ENCODE assay signal across 28 cellular contexts in the genomic region with DNA sequence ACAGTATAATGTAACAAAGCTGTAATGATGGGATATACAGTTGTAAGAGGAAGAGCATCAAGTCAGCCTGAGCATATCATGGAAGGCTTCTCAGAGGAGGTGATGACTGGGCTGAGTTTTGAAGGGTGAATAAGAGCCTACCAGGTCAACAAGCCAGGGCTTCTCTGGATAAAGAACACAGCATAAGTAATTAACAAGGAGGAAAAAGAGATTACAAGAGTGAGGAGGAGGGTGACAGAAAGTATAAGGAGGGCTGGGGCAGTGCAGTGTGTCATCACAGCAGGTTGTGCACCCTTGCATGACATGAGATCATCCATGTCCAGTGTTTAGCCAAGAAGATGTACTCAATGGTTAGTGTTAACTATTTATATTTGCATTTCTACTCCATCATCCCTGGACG. TPM values are rescaled to one million over a fixed set of nuclear protein-coding genes. Genes with fewer than 3 reads are reported as not detected.
"Had no signal": no experiment of that assay in that cellular context is flagged by ENCODE, and none has a peak within 500 bp of the region (broad histone marks: within the 10 kb centered on the region; RNA-seq: fewer than 3 reads in every experiment).

No MANE protein-coding gene starts in this region.

- FAIRE-seq: bronchial epithelial cell, colon, TTC549 had no signal

- H3K27me3 ChIP-seq: esophagus muscularis mucosa, right atrium auricular region, tibial nerve had no signal

- H3K9me3 ChIP-seq: esophagus muscularis mucosa, left ventricle myocardium inferior, psoas muscle, right atrium auricular region, tibial nerve had no signal

- H3K4me1 ChIP-seq: psoas muscle had no signal

- DNase-seq: activated CD4-positive, alpha-beta T cell treated with anti-CD3 and anti-CD28 coated beads for 48 hours; activated CD4-positive, alpha-beta T cell treated with anti-CD3 and anti-CD28 coated beads, Interleukin-2, amount 50 U/mL, for 48 hours; activated CD8-positive, alpha-beta memory T cell treated with anti-CD3 and anti-CD28 coated beads for 24 hours; activated effector memory CD4-positive, alpha-beta T cell treated with Interleukin-2 at 50 U/mL for 16 hours; activated naive CD4-positive, alpha-beta T cell treated with Interleukin-2 at 50 U/mL for 16 hours; anterior cingulate cortex; dermis blood vessel endothelial cell; effector CD4-positive, alpha-beta T cell; foreskin melanocyte; left ventricle myocardium inferior; nucleus accumbens; psoas muscle; stimulated activated CD4-positive, alpha-beta T cell treated with anti-CD3 and anti-CD28 coated beads, Interleukin-2, amount 100 ng/mL, for 48 hours; stimulated activated naive CD4-positive, alpha-beta T cell treated with Interleukin-2 at 50 U/mL for 16 hours; WERI-Rb-1 had no signal

- H3K27ac ChIP-seq: esophagus muscularis mucosa, left ventricle myocardium inferior, parathyroid adenoma, psoas muscle, right atrium auricular region, tibial nerve, WERI-Rb-1 had no signal

- H3K4me3 ChIP-seq: esophagus muscularis mucosa, left ventricle myocardium inferior, lung, psoas muscle, right atrium auricular region, tibial nerve had no signal

- ATAC-seq: activated CD4-positive, CD25-positive, alpha-beta regulatory T cell treated with anti-CD3 and anti-CD28 coated beads, Interleukin-2, amount 50 U/mL, for 24 hours; psoas muscle had no signal

- H3K36me3 ChIP-seq: esophagus muscularis mucosa, left ventricle myocardium inferior, right atrium auricular region, tibial nerve, WERI-Rb-1 had no signal

RNA-seq across cellular contexts. Expression of a gene that starts 16.9 kb away (rescaled TPM):
- total RNA-seq: bronchial epithelial cell; left ventricle myocardium inferior; neural crest cell; psoas muscle; right atrium auricular region; T-helper 1 cell treated with Interleukin-12 subunit alpha and Interleukin-12 subunit beta and Interleukin-4 antibody, amounts not matched to agents 30 ng/mL and 1 ng/mL, for 36 hours; temporal lobe; tibial nerve; ureter had no signal
